In genomic region chr15:34203936-34204335, GRCh38 we compare ENCODE assay signal across 21 cellular contexts. TPM values are rescaled to one million over a fixed set of nuclear protein-coding genes. Genes with fewer than 3 reads are reported as not detected.
DNase-seq lines count a peak whose midpoint lies in the region; ATAC-seq, FAIRE-seq and TF ChIP-seq lines count a peak whose summit lies in the region.
"Had no signal": no experiment of that assay in that cellular context is flagged by ENCODE, and none has a peak within 500 bp of the region (broad histone marks: within the 10 kb centered on the region; RNA-seq: fewer than 3 reads in every experiment).

No MANE protein-coding gene starts in this region.

- H3K9me3 ChIP-seq in mammary epithelial cell (replicated peaks; ENCODE audit: insufficient read depth, low read length) (peaks cover 6% of the 10 kb centered on the region), smooth muscle cell (replicated peaks; ENCODE audit: low read depth) (no peaks in the 10 kb centered on the region)
- H3K9me3 ChIP-seq: Caco-2 had no signal

- H3K36me3 Mint-ChIP-seq in MCF 10A (ENCODE audit: insufficient read depth, unreplicated experiment), result peaks cover 19% of the 10 kb centered on the region
- peaks cover 30% of the 10 kb centered on the region for H3K36me3 Mint-ChIP-seq in activated T-helper 17 cell treated with anti-CD3 and anti-CD28 coated beads, Interleukin-2, amount 50 U/mL, for 72 hours (ENCODE audit: low read depth)
- peaks cover 35% of the 10 kb centered on the region for H3K36me3 Mint-ChIP-seq in mesothelial cell of epicardium

- H3K36me3 ChIP-seq in mammary epithelial cell (ENCODE audit: insufficient read depth, low read length) (no peaks in the 10 kb centered on the region), smooth muscle cell (ENCODE audit: low read depth) (no peaks in the 10 kb centered on the region)

- H3K4me1 Mint-ChIP-seq in MCF 10A (ENCODE audit: insufficient read depth, unreplicated experiment) (peaks cover 23% of the 10 kb centered on the region), mesothelial cell of epicardium (peaks cover 9% of the 10 kb centered on the region)
- H3K4me1 Mint-ChIP-seq in activated T-helper 17 cell treated with anti-CD3 and anti-CD28 coated beads, Interleukin-2, amount 50 U/mL, for 72 hours, result peaks cover 27% of the 10 kb centered on the region

- H3K4me1 ChIP-seq in mammary epithelial cell (ENCODE audit: insufficient read depth, low read length), result peaks cover 30% of the 10 kb centered on the region
- H3K4me1 ChIP-seq in foreskin keratinocyte, result peaks cover 13% of the 10 kb centered on the region
- peaks cover 12% of the 10 kb centered on the region for H3K4me1 ChIP-seq in smooth muscle cell (ENCODE audit: low read depth)

- intact Hi-C loops in mammary epithelial cell (cut with micrococcal nuclease), result no loop called here
- intact Hi-C loops in MCF 10A (cut with micrococcal nuclease), result no loop called here

- peaks cover under 1% of the 10 kb centered on the region for H3F3A ChIP-seq in smooth muscle cell (ENCODE audit: low read depth)

- FAIRE-seq in GM19239 (lab: Jason Lieb, UNC), result no peak
- FAIRE-seq: G401.6, H1 had no signal

- no peaks in the 10 kb centered on the region for H3K27me3 ChIP-seq in mammary epithelial cell (ENCODE audit: insufficient read depth, low read length)
- H3K27me3 ChIP-seq in foreskin keratinocyte, result no peaks in the 10 kb centered on the region
- H3K27me3 ChIP-seq in smooth muscle cell (ENCODE audit: low read depth), result no peaks in the 10 kb centered on the region
- H3K27me3 ChIP-seq: BLaER1 had no signal

- DNase-seq in mammary epithelial cell (peak; percentile 92), MCF 10A (ENCODE audit: unreplicated experiment) (no peak), foreskin keratinocyte (peak; percentile 21 to 55), smooth muscle cell (lab: John Stamatoyannopoulos, UW; ENCODE audit: unreplicated experiment) (no peak), GM19239 (ENCODE audit: insufficient read length, low spot score) (no peak), AML-193 (lab: John Stamatoyannopoulos, UW) (no peak), mesothelial cell of epicardium (ENCODE audit: low spot score in 2 of 2, unreplicated experiment in 2 of 2) (no peak)
- DNase-seq: Caco-2; CD4-positive, CD25-positive, alpha-beta regulatory T cell; CD8-positive, alpha-beta T cell; DMS153; DND-41; H7; HCEC 1CT had no signal

- CTCF ChIA-PET in mammary epithelial cell (lab: Charles Lee; ENCODE audit: low non-redundant PET) (no interaction called here), MCF 10A (lab: Yijun Ruan, JAX) (no interaction called here)

- ATAC-seq in activated T-helper 17 cell treated with anti-CD3 and anti-CD28 coated beads, Interleukin-2, amount 50 U/mL, for 72 hours (replicated peaks), result peak; percentile 48
- no peak for ATAC-seq in foreskin keratinocyte
- ATAC-seq: CD8-positive, alpha-beta T cell had no signal

- no TSS peak for BruUV-seq in mammary epithelial cell (replicated peaks; lab: Mats Ljungman, UMichigan)
- BruUV-seq in MCF 10A (replicated peaks; lab: Mats Ljungman, UMichigan), result no TSS peak

- no peak for TF ChIP-seq CTCF in mammary epithelial cell (conservative IDR thresholded peaks at IDR 0.05 in 1 of 2, IDR thresholded peaks at IDR 0.05 in 1 of 2; ENCODE audit: extremely low read depth in 1 of 2, insufficient read depth in 1 of 2, low read depth in 1 of 2, low read length in 2 of 2)
- TF ChIP-seq CTCF in MCF 10A (IDR thresholded peaks at IDR 0.05; ENCODE audit: unreplicated experiment), result no peak
- no peak for TF ChIP-seq CTCF in foreskin keratinocyte (conservative IDR thresholded peaks at IDR 0.05)
- TF ChIP-seq CTCF in smooth muscle cell (IDR thresholded peaks at IDR 0.05; ENCODE audit: borderline replicate concordance, insufficient read depth, poor library complexity, severe bottlenecking), result no peak
- no peak for TF ChIP-seq CTCF in mesothelial cell of epicardium (IDR thresholded peaks at IDR 0.05; ENCODE audit: unreplicated experiment)

- in situ Hi-C loops in mammary epithelial cell (cut with MboI; ENCODE audit: low sequenced_read_pairs in 2 of 2), result loop anchor here in 1 of 2 donors (10.0 kb wide), 1 partner anchor 99 kb away; the partner anchor contains the start of genes EMC7 and PGBD4

- peak overlapping the region; percentile 64 for H3K27ac ChIP-seq in mammary epithelial cell (ENCODE audit: insufficient read depth, low read depth, low read length)
- H3K27ac ChIP-seq in foreskin keratinocyte, result no peak overlapping the region
- peak overlapping the region; percentile 74 for H3K27ac ChIP-seq in smooth muscle cell (ENCODE audit: low read depth)
- H3K27ac ChIP-seq: 22Rv1, BLaER1, C4-2B had no signal

- H4K20me1 ChIP-seq in mammary epithelial cell (ENCODE audit: insufficient read depth, low read length) (no peaks in the 10 kb centered on the region), smooth muscle cell (ENCODE audit: low read depth) (peaks cover 63% of the 10 kb centered on the region)

- H3K4me2 ChIP-seq in mammary epithelial cell (ENCODE audit: insufficient read depth, low read depth, low read length) (no peak overlapping the region), smooth muscle cell (no peak overlapping the region)
- H3K4me2 ChIP-seq: BLaER1 had no signal

- H2AFZ ChIP-seq in mammary epithelial cell (ENCODE audit: low read depth, low read length) (no peak overlapping the region), smooth muscle cell (ENCODE audit: low read depth) (no peak overlapping the region)

- H3K4me3 Mint-ChIP-seq in MCF 10A (ENCODE audit: unreplicated experiment) (no peak overlapping the region), mesothelial cell of epicardium (no peak overlapping the region)
- no peak overlapping the region for H3K4me3 Mint-ChIP-seq in activated T-helper 17 cell treated with anti-CD3 and anti-CD28 coated beads, Interleukin-2, amount 50 U/mL, for 72 hours
- H3K4me3 Mint-ChIP-seq: B cell; CD8-positive, alpha-beta T cell had no signal

- H3K27me3 Mint-ChIP-seq in MCF 10A (ENCODE audit: insufficient read depth, unreplicated experiment), result no peaks in the 10 kb centered on the region
- H3K27me3 Mint-ChIP-seq in activated T-helper 17 cell treated with anti-CD3 and anti-CD28 coated beads, Interleukin-2, amount 50 U/mL, for 72 hours, result no peaks in the 10 kb centered on the region
- H3K27me3 Mint-ChIP-seq in mesothelial cell of epicardium (ENCODE audit: low read depth), result no peaks in the 10 kb centered on the region
- H3K27me3 Mint-ChIP-seq: B cell; CD4-positive, CD25-positive, alpha-beta regulatory T cell had no signal

- no peak overlapping the region for H3K4me3 ChIP-seq in mammary epithelial cell (replicated peaks in 1 of 3; ENCODE audit: insufficient read depth in 1 of 3, low read depth in 2 of 3, low read length in 3 of 3)
- no peak overlapping the region for H3K4me3 ChIP-seq in smooth muscle cell
- H3K4me3 ChIP-seq: BLaER1 had no signal

- no peaks in the 10 kb centered on the region for H3K9me3 Mint-ChIP-seq in MCF 10A (ENCODE audit: unreplicated experiment)
- H3K9me3 Mint-ChIP-seq in activated T-helper 17 cell treated with anti-CD3 and anti-CD28 coated beads, Interleukin-2, amount 50 U/mL, for 72 hours, result no peaks in the 10 kb centered on the region
- peaks cover 7% of the 10 kb centered on the region for H3K9me3 Mint-ChIP-seq in mesothelial cell of epicardium
- H3K9me3 Mint-ChIP-seq: CD8-positive, alpha-beta T cell had no signal

- POLR2A ChIA-PET in MCF 10A (lab: Yijun Ruan, JAX), result interaction anchor here (1.2 kb wide), 1 partner anchor 102 kb away, joined by 5 read pairs; the partner anchor contains the start of genes EMC7 and PGBD4

- dilution Hi-C loops in mammary epithelial cell (cut with HindIII; ENCODE audit: low sequenced_read_pairs), result no loop called here

- H3K27ac Mint-ChIP-seq in MCF 10A (ENCODE audit: low read depth, unreplicated experiment) (no peak overlapping the region), mesothelial cell of epicardium (no peak overlapping the region)
- no peak overlapping the region for H3K27ac Mint-ChIP-seq in activated T-helper 17 cell treated with anti-CD3 and anti-CD28 coated beads, Interleukin-2, amount 50 U/mL, for 72 hours
- H3K27ac Mint-ChIP-seq: B cell; CD8-positive, alpha-beta T cell had no signal

- H3K79me2 ChIP-seq in mammary epithelial cell (ENCODE audit: insufficient read depth, low read length) (peaks cover 99% of the 10 kb centered on the region), smooth muscle cell (ENCODE audit: low read depth) (peaks cover 99% of the 10 kb centered on the region)

- no CpG with 5 or more reads among the region's 1 CpG for WGBS in mammary epithelial cell (ENCODE audit: low coverage, missing lambda C conversion rate)
- 90% methylated on average over 1 of the region's 1 CpG for WGBS in smooth muscle cell (ENCODE audit: low lambda C conversion rate)

- no peak overlapping the region for H3K9ac ChIP-seq in mammary epithelial cell (ENCODE audit: insufficient read depth, low read length)
- H3K9ac ChIP-seq in smooth muscle cell (ENCODE audit: low read depth), result no peak overlapping the region
- H3K9ac ChIP-seq: BLaER1 had no signal

RNA-seq across cellular contexts. Expression of gene KATNBL1, which starts 6.0 kb away (rescaled TPM):
- 10 to 100 TPM; 50.7 to 55.8 TPM for total RNA-seq in mammary epithelial cell
- 15.4 TPM for polyA plus RNA-seq in mammary epithelial cell
- polyA minus RNA-seq in mammary epithelial cell, result 0.72 TPM
- 38.2 and 47.6 TPM in 2 replicates for total RNA-seq in MCF 10A (2022)
- 10 to 100 TPM; 41.6 to 51.3 TPM for total RNA-seq in activated T-helper 17 cell treated with anti-CD3 and anti-CD28 coated beads, Interleukin-2, amount 50 U/mL, for 72 hours
- total RNA-seq in foreskin keratinocyte, result 40.5 and 46.2 TPM in 2 replicates
- 19.1 and 20.8 TPM in 2 replicates for polyA plus RNA-seq in foreskin keratinocyte
- 91.8 and 145 TPM in 2 replicates for total RNA-seq in smooth muscle cell
- polyA plus RNA-seq in smooth muscle cell, result 62.3 and 65.5 TPM in 2 replicates
- total RNA-seq in mesothelial cell of epicardium, result 77.6 to 82.7 TPM (median 79.3 TPM) in 3 replicates

RNA-seq across cellular contexts. Expression of gene EMC4, which starts 20.9 kb away (rescaled TPM):
- total RNA-seq in mammary epithelial cell (100 to 1,000 TPM; 114 to 147 TPM), MCF 10A (2022) (115 and 119 TPM in 2 replicates), foreskin keratinocyte (119 and 124 TPM in 2 replicates), smooth muscle cell (128 and 146 TPM in 2 replicates), mesothelial cell of epicardium (91.1 to 93.0 TPM (median 92.2 TPM) in 3 replicates)
- polyA plus RNA-seq in mammary epithelial cell (183 TPM), foreskin keratinocyte (146 and 150 TPM in 2 replicates), smooth muscle cell (194 and 227 TPM in 2 replicates)
- 63.1 TPM for polyA minus RNA-seq in mammary epithelial cell
- 100 to 1,000 TPM in 1 of 2 donors, 10 to 100 TPM in 1; 83.0 to 118 TPM for total RNA-seq in activated T-helper 17 cell treated with anti-CD3 and anti-CD28 coated beads, Interleukin-2, amount 50 U/mL, for 72 hours

Comparison
In these comparisons a context has a peak if more than half of its experiments do, and no peak if none do; other contexts are left out.
1. DNase-seq: peak in mammary epithelial cell (single experiment) and foreskin keratinocyte (2 of 2); none in MCF 10A (single experiment), smooth muscle cell (single experiment), GM19239 (single experiment), AML-193 (0 of 2) and mesothelial cell of epicardium (0 of 2).